In the genomic region with DNA sequence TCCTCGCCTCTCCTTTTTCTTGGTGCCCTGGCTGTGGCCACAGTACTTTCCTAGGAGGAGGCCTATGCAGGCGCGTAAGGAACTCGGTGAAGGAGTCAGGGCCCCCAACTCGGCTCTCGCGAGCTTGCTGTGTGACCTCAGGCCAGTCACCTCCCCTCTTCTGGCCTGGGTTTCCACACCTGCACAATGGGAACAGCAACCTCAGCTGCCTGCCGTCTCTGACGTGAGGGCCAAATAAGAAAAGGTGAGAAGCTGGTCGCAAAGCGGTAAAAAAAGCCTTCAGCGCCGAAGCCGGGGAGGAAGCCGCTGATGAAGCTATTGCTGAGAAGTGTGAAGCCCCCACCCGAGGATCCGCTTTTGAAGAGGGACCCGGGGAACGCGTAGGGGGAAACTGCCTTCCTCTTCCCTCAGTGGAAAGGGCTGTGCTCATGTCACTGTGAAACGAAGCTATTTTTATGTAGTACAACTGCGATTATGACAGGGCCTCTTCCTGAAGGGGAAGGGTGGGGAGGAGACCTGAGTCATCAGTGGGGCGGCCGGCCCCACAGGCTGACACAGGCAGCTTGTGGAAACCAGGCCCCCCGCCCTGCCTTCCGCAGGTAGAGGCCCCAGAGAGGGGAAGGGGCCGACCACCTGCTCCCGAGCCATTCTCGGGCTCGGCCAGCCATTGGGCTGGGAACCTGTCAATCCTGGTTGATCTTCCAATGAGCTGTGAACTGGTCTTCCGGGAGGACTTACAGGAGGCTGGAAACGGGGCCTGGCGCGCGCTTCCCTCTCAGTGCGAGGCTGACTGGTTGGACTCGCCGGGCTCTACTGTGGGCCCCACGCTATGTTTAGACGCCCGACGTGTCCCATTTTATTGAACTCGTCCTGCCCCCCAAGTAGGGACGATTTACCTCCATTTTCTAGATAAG, we compare ENCODE assay signal across 8 cellular contexts. TPM values are rescaled to one million over a fixed set of nuclear protein-coding genes. Genes with fewer than 3 reads are reported as not detected.
A peak's percentile ranks its signal among the peaks of the same experiment; 100 is the strongest.
DNase-seq lines count a peak whose midpoint lies in the region; ATAC-seq and TF ChIP-seq lines count a peak whose summit lies in the region.

No MANE protein-coding gene starts in this region.

- peak; percentile 84 for ATAC-seq in activated CD4-positive, alpha-beta T cell treated with anti-CD3 and anti-CD28 coated beads for 36 hours

- no peaks in the 10 kb centered on the region for H3K36me3 ChIP-seq in GM23248 (ENCODE audit: low read depth)
- no peaks in the 10 kb centered on the region for H3K36me3 ChIP-seq in Loucy (ENCODE audit: insufficient read depth, low read length)

- H3K27ac ChIP-seq in GM23248 (peak overlapping the region; percentile 17), layer of hippocampus (ENCODE audit: low read depth, low read length) (peak overlapping the region; percentile 87)

- H3K36me3 Mint-ChIP-seq in activated CD4-positive, alpha-beta T cell treated with anti-CD3 and anti-CD28 coated beads for 36 hours (ENCODE audit: low read depth), result no peaks in the 10 kb centered on the region

- no peaks in the 10 kb centered on the region for H3K27me3 Mint-ChIP-seq in activated CD4-positive, alpha-beta T cell treated with anti-CD3 and anti-CD28 coated beads for 36 hours

- H3K27me3 ChIP-seq in GM23248 (replicated peaks; ENCODE audit: insufficient read depth), result no peaks in the 10 kb centered on the region
- H3K27me3 ChIP-seq in Loucy (ENCODE audit: insufficient read depth, low read length, poor library complexity, severe bottlenecking), result no peaks in the 10 kb centered on the region
- no peaks in the 10 kb centered on the region for H3K27me3 ChIP-seq in layer of hippocampus (ENCODE audit: control insufficient read depth, insufficient read depth, low read length)

- H3F3A ChIP-seq in GM23248 (ENCODE audit: insufficient read depth) (peaks cover 20% of the 10 kb centered on the region), Loucy (ENCODE audit: low read depth) (peaks cover 21% of the 10 kb centered on the region; the same call in 1 of the 2 replicates)

- DNase-seq in ELR (ENCODE audit: low read depth) (peak; percentile 93), GM23248 (peak; percentile 88), choroid plexus epithelial cell (ENCODE audit: low read depth) (peak; percentile 98), NCI-H2081 (lab: John Stamatoyannopoulos, UW) (no peak)
- DNase-seq in activated CD4-positive, alpha-beta T cell treated with anti-CD3 and anti-CD28 coated beads for 36 hours, result peak; percentile 99
- DNase-seq in stimulated activated CD4-positive, alpha-beta T cell treated with anti-CD3 and anti-CD28 coated beads, Interleukin-15, amount 100 ng/mL, for 48 hours (ENCODE audit: low read depth in 2 of 2), result peak; percentile 97 to 98

- H3K9me2 ChIP-seq in GM23248 (ENCODE audit: insufficient read depth), result no peaks in the 10 kb centered on the region
- no peaks in the 10 kb centered on the region for H3K9me2 ChIP-seq in Loucy (replicated peaks; ENCODE audit: low read depth, low read length)

- TF ChIP-seq CTCF in Loucy (conservative IDR thresholded peaks at IDR 0.05; ENCODE audit: low read length) (no peak), choroid plexus epithelial cell (conservative IDR thresholded peaks at IDR 0.05; ENCODE audit: low read depth, low read length) (no peak)

- no peaks in the 10 kb centered on the region for H3K79me2 ChIP-seq in GM23248 (ENCODE audit: insufficient read depth)
- no peaks in the 10 kb centered on the region for H3K79me2 ChIP-seq in Loucy (ENCODE audit: insufficient read depth, low read length)

- in situ Hi-C loops in GM23248 (cut with MboI), result no loop called here

- peak overlapping the region; percentile 94 for H3K4me3 Mint-ChIP-seq in activated CD4-positive, alpha-beta T cell treated with anti-CD3 and anti-CD28 coated beads for 36 hours

- H3K4me1 Mint-ChIP-seq in activated CD4-positive, alpha-beta T cell treated with anti-CD3 and anti-CD28 coated beads for 36 hours, result peaks cover 54% of the 10 kb centered on the region

- no peaks in the 10 kb centered on the region for H3K9me3 Mint-ChIP-seq in activated CD4-positive, alpha-beta T cell treated with anti-CD3 and anti-CD28 coated beads for 36 hours (ENCODE audit: low read depth)

- H3K9ac ChIP-seq in GM23248, result peak overlapping the region; percentile 47
- H3K9ac ChIP-seq in Loucy (ENCODE audit: low read depth, low read length, poor library complexity, severe bottlenecking), result peak overlapping the region; percentile 93

- H3K4me1 ChIP-seq in GM23248 (ENCODE audit: insufficient read depth) (peaks cover 44% of the 10 kb centered on the region), Loucy (ENCODE audit: insufficient read depth, low read length, poor library complexity, severe bottlenecking) (peaks cover 63% of the 10 kb centered on the region)

- CTCF ChIA-PET in activated CD4-positive, alpha-beta T cell treated with anti-CD3 and anti-CD28 coated beads for 36 hours (lab: Charles Lee), result interaction anchor here (0.6 to 3.5 kb wide), 11 partner anchors 9 to 404 kb away, joined by 3 to 32 read pairs (median 6); a partner anchor contains a TSS

- POLR2A ChIA-PET in activated CD4-positive, alpha-beta T cell treated with anti-CD3 and anti-CD28 coated beads for 36 hours (lab: Charles Lee), result interaction anchor here (0.6 to 4.2 kb wide), 21 partner anchors 11 to 800 kb away, joined by 3 to 45 read pairs (median 4); a partner anchor contains a TSS

- H3K4me3 ChIP-seq in GM23248 (peak overlapping the region; percentile 36), Loucy (ENCODE audit: low read length, poor library complexity, severe bottlenecking) (peak overlapping the region; percentile 86), choroid plexus epithelial cell (ENCODE audit: low read depth, low read length) (peak overlapping the region; percentile 30)

- peak overlapping the region; percentile 62 for H3K4me2 ChIP-seq in GM23248 (ENCODE audit: unreplicated experiment)
- H3K4me2 ChIP-seq in Loucy (ENCODE audit: low read depth, low read length, poor library complexity, severe bottlenecking), result peak overlapping the region; percentile 100

- peak overlapping the region; percentile 93 for H3K27ac Mint-ChIP-seq in activated CD4-positive, alpha-beta T cell treated with anti-CD3 and anti-CD28 coated beads for 36 hours

- H4K20me1 ChIP-seq in GM23248 (ENCODE audit: insufficient read depth) (no peaks in the 10 kb centered on the region), Loucy (ENCODE audit: insufficient read depth, low read length, poor library complexity, severe bottlenecking) (no peaks in the 10 kb centered on the region)

- 34 to 36% methylated on average over 41 to 44 of the region's 44 CpGs for WGBS in GM23248 (ENCODE audit: low coverage in 1 of 2, low lambda C conversion rate in 2 of 2, missing lambda C conversion rate in 2 of 2), 2 experiments

- H2AFZ ChIP-seq in GM23248, result peak overlapping the region; percentile 91
- peak overlapping the region; percentile 61; the same call in 1 of the 2 replicates for H2AFZ ChIP-seq in Loucy (ENCODE audit: low read length)

- no peaks in the 10 kb centered on the region for H3K9me3 ChIP-seq in GM23248 (ENCODE audit: low read depth)
- H3K9me3 ChIP-seq in Loucy (ENCODE audit: insufficient read depth, low read depth, low read length), result no peaks in the 10 kb centered on the region

- intact Hi-C loops in activated CD4-positive, alpha-beta T cell treated with anti-CD3 and anti-CD28 coated beads for 36 hours (cut with DNase I, micrococcal nuclease), result loop anchor here (1.0 to 10.0 kb wide), 18 partner anchors 9 to 1701 kb away; a partner anchor contains a TSS

RNA-seq across cellular contexts. Expression of a gene that starts 18.0 kb away (rescaled TPM):
- total RNA-seq in GM23248 (2014; rRNA removed; shearing (Covaris generic)), result 3.1 and 3.3 TPM in 2 replicates
- polyA plus RNA-seq in GM23248 (2016; fragmentation: Nextera tagmentation; extraction: Ambion mirVana), result 2.7 and 3.5 TPM in 2 replicates
- 1 to 10 TPM in 1 of 2 experiments, under 1 TPM in 1; 0.81 to 1.0 TPM for total RNA-seq in activated CD4-positive, alpha-beta T cell treated with anti-CD3 and anti-CD28 coated beads for 36 hours

RNA-seq across cellular contexts. Expression of a gene that starts 52.0 kb away (rescaled TPM):
- 27.2 and 35.3 TPM in 2 replicates for total RNA-seq in GM23248 (2014; rRNA removed; shearing (Covaris generic))
- 30.7 and 32.3 TPM in 2 replicates for polyA plus RNA-seq in GM23248 (2016; fragmentation: Nextera tagmentation; extraction: Ambion mirVana)
- 10 to 100 TPM; 11.4 to 13.3 TPM for total RNA-seq in activated CD4-positive, alpha-beta T cell treated with anti-CD3 and anti-CD28 coated beads for 36 hours

Comparison
In these comparisons a context has a peak if more than half of its experiments do, and no peak if none do; other contexts are left out.
1. DNase-seq: peak in ELR (single experiment), GM23248 (single experiment), activated CD4-positive, alpha-beta T cell treated with anti-CD3 and anti-CD28 coated beads for 36 hours (single experiment), choroid plexus epithelial cell (single experiment) and stimulated activated CD4-positive, alpha-beta T cell treated with anti-CD3 and anti-CD28 coated beads, Interleukin-15, amount 100 ng/mL, for 48 hours (2 of 2); none in NCI-H2081 (0 of 2).
2. H3K4me3 ChIP-seq: peak in every context shown above with its lines; median percentile 86 in Loucy; 36 in GM23248; 30 in choroid plexus epithelial cell.